1 cellular context compared by ENCODE assay signal in the genomic region with DNA sequence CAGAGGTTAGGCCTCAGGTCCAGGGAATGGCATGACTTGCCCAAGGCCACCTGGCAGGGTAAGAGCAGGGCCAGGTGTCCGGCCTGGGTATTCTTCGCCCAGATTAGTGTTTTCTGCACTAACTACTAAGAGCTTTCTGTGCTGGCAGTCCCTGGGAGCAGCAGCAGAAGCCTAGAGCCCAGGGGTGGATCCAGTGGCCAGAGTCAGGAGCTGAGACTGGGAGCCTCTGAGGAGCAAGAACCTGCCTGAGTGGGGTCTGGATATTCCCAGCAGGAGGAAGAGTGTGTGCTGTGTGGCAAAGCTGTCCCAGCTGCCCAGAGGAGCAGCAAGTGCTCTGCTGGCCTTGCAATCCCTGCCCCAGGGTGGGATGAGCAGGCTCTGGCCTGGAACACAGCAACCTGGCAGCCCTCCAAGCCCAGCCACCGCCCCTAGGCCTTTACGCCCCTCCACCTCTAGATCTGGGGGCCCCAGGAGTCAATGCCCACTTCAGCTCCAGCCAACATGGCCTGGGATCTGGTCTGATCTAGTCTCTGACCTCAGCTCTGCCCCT.
TF ChIP-seq lines count a peak whose summit lies in the region.

No MANE protein-coding gene starts in this region.

TF ChIP-seq in SK-N-SH treated with all-trans-retinoic acid at 6 μM for 48 hours, 23 proteins besides CTCF, POLR2A, EP300 and RAD21 (continued from another document):
- no peak for TF ChIP-seq ZFP30 (CRISPR knock-in tag; IDR thresholded peaks at IDR 0.05)
- TF ChIP-seq, protein P1, sequence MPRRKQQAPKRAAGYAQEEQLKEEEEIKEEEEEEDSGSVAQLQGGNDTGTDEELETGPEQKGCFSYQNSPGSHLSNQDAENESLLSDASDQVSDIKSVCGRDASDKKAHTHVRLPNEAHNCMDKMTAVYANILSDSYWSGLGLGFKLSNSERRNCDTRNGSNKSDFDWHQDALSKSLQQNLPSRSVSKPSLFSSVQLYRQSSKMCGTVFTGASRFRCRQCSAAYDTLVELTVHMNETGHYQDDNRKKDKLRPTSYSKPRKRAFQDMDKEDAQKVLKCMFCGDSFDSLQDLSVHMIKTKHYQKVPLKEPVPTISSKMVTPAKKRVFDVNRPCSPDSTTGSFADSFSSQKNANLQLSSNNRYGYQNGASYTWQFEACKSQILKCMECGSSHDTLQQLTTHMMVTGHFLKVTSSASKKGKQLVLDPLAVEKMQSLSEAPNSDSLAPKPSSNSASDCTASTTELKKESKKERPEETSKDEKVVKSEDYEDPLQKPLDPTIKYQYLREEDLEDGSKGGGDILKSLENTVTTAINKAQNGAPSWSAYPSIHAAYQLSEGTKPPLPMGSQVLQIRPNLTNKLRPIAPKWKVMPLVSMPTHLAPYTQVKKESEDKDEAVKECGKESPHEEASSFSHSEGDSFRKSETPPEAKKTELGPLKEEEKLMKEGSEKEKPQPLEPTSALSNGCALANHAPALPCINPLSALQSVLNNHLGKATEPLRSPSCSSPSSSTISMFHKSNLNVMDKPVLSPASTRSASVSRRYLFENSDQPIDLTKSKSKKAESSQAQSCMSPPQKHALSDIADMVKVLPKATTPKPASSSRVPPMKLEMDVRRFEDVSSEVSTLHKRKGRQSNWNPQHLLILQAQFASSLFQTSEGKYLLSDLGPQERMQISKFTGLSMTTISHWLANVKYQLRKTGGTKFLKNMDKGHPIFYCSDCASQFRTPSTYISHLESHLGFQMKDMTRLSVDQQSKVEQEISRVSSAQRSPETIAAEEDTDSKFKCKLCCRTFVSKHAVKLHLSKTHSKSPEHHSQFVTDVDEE (CRISPR knock-in tag; IDR thresholded peaks at IDR 0.05) = no peak
